13 cellular contexts compared by ENCODE assay signal in the genomic region with DNA sequence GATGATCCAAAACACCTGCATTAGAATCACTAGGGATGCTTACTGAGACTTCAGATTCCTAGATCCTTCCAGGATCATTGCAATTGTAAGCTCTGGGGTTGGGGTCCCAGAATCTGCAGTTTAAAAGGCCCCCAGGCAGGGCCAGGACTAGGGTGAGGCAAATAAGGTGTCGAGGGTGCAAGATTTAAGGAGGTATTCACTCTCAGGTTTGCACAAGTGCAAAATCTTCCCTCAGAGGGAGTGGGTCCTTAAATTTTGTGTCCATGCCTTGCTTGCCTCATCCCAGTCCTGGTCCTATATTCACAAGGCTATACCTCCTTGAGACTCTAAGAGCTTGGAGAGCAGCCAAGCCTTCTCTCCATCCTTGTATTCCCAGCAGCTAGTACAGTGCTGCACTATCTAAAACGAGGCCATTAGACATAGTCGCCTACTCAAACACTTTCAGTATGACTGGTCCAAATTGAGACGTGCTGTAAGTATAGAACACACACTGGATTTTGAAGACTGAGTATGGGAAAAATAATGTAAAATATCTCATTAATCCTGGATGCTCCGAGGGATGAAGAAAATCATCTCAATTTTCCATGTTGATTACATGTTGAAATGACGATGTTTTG. TPM values are rescaled to one million over a fixed set of nuclear protein-coding genes. Genes with fewer than 3 reads are reported as not detected.
DNase-seq lines count a peak whose midpoint lies in the region; ATAC-seq and TF ChIP-seq lines count a peak whose summit lies in the region.
"Had no signal": no experiment of that assay in that cellular context is flagged by ENCODE, and none has a peak within 500 bp of the region (broad histone marks: within the 10 kb centered on the region; RNA-seq: fewer than 3 reads in every experiment).

No MANE protein-coding gene starts in this region.

- no peak for TF ChIP-seq CTCF in GM12865 (IDR thresholded peaks at IDR 0.05; ENCODE audit: insufficient read depth, low read depth, low read length, missing control alignments)
- TF ChIP-seq CTCF in osteoblast (IDR thresholded peaks at IDR 0.05; ENCODE audit: extremely low read depth, low read depth, low read length), result no peak
- no peak for TF ChIP-seq CTCF in dorsolateral prefrontal cortex (IDR thresholded peaks at IDR 0.05 in 54 of 56, conservative IDR thresholded peaks at IDR 0.05 in 2 of 56; ENCODE audit: low read depth in 1 of 56, partially characterized antibody in 56 of 56)

- no peaks in the 10 kb centered on the region for H4K20me1 ChIP-seq in osteoblast (ENCODE audit: insufficient read depth, low read length)

- intact Hi-C loops in dorsolateral prefrontal cortex (cut with DNase I), result no loop called here

- H3K36me3 ChIP-seq in osteoblast (ENCODE audit: insufficient read depth, low read length), result no peaks in the 10 kb centered on the region

- H3K27ac ChIP-seq in osteoblast (ENCODE audit: low read depth, low read length) (no peak overlapping the region), dorsolateral prefrontal cortex (no peak overlapping the region)

- ATAC-seq in GM19035 (IDR thresholded peaks at IDR 0.05; ENCODE audit: unreplicated experiment), result peak; percentile 99
- peak; percentile 97 for ATAC-seq in HG02623 (IDR thresholded peaks at IDR 0.05; ENCODE audit: unreplicated experiment)
- ATAC-seq in HG03439 (IDR thresholded peaks at IDR 0.05; ENCODE audit: unreplicated experiment), result peak; percentile 85

- H3K4me1 ChIP-seq in osteoblast (ENCODE audit: insufficient read depth, low read length), result no peaks in the 10 kb centered on the region

- DNase-seq in GM12865 (ENCODE audit: low read depth) (peak; percentile 43), T-helper 9 cell (no peak), osteoblast (ENCODE audit: insufficient read length, low spot score, missing footprints) (no peak), AG08395 (ENCODE audit: low spot score) (no peak), dorsolateral prefrontal cortex (no peak)
- DNase-seq: activated CD4-positive, CD25-positive, alpha-beta regulatory T cell; AML-193; H7; NCI-H510A treated with DMSO at 0.1 percent for 48 hours; SHP77 treated with DMSO at 0.1 percent for 48 hours had no signal

- H3K4me3 ChIP-seq in GM12865 (ENCODE audit: low read depth, low read length), result no peak overlapping the region
- no peak overlapping the region for H3K4me3 ChIP-seq in osteoblast (ENCODE audit: insufficient read depth, low read length)
- H3K4me3 ChIP-seq in dorsolateral prefrontal cortex, result no peak overlapping the region

- H3K27me3 ChIP-seq in osteoblast (ENCODE audit: insufficient read depth, low read length) (no peaks in the 10 kb centered on the region), dorsolateral prefrontal cortex (no peaks in the 10 kb centered on the region)

- no peaks in the 10 kb centered on the region for H3K9me3 ChIP-seq in osteoblast (ENCODE audit: low read depth, low read length)

- H2AFZ ChIP-seq in osteoblast (ENCODE audit: low read length), result no peak overlapping the region

- H3K4me2 ChIP-seq in osteoblast (ENCODE audit: insufficient read depth, low read length), result no peak overlapping the region

- H3K79me2 ChIP-seq in osteoblast (ENCODE audit: insufficient read depth, low read length), result no peaks in the 10 kb centered on the region

RNA-seq across cellular contexts. Expression of a gene that starts 31.6 kb away (rescaled TPM):
- total RNA-seq in osteoblast, result 1.1 and 1.8 TPM in 2 replicates
- total RNA-seq in dorsolateral prefrontal cortex, result 10 to 100 TPM in 111 of 120 experiments, 1 to 10 TPM in 9; 6.1 to 26.4 (median 14.7) TPM

RNA-seq across cellular contexts. Expression of a gene that starts 36.6 kb away (rescaled TPM):
- 9.7 and 10.1 TPM in 2 replicates for total RNA-seq in osteoblast
- total RNA-seq in dorsolateral prefrontal cortex, result 10 to 100 TPM in 119 of 120 experiments, 1 to 10 TPM in 1; 8.9 to 25.8 (median 16.2) TPM

RNA-seq across cellular contexts. Expression of a gene that starts 36.7 kb away (rescaled TPM):
- total RNA-seq in osteoblast (0.36 and 0.88 TPM in 2 replicates), dorsolateral prefrontal cortex (10 to 100 TPM in 57 of 120 experiments, 1 to 10 TPM in 63; 3.1 to 15.6 (median 9.6) TPM)
